Comparison of ENCODE assay signal across 10 cellular contexts in the genomic region with DNA sequence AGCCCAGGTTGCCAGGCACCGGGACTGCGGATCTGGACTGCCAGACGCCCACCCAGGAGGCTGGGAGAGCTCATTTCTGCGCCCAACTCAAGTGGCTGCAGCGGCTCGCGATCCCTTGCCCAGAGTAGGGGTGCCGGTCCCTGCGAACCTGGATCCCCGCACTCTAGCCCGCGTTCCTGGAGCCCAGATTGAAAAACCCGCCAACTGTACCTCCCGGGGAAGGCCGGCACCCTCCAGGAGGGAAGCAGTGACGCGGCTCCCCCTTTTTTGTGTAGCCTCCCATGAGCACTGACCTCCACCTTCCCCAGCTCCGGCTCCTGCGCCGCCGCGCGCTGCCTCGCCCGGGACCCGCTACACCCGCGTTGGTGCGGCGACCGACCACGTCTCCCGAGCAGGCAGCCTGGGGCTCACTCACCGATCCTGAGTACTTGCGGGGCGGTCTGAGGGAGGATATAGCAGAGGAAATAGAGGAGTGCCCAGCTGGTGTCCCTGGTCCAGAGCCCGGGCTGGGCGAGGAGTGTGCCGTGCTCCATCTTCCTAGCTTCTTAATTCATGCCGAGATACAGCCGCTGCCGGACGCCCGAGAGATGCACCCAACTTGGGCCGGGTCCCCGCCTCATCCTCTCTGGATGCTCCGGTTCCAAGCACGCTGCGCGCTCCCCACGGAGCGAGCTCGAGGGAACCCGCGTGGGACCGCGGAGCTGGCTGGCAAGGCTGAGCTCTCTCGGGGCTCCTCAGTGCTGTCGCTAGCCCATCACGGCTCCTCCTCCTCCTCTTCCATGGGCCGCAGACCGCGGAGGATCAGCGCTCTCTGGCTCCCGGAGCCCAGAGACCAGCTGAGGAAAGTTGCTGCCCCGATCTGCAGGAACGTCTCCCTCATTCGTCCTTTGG. TPM values are rescaled to one million over a fixed set of nuclear protein-coding genes. Genes with fewer than 3 reads are reported as not detected.
DNase-seq lines count a peak whose midpoint lies in the region; ATAC-seq and TF ChIP-seq lines count a peak whose summit lies in the region.
"Had no signal": no experiment of that assay in that cellular context is flagged by ENCODE, and none has a peak within 500 bp of the region (broad histone marks: within the 10 kb centered on the region; RNA-seq: fewer than 3 reads in every experiment).

No MANE protein-coding gene starts in this region.

- peaks cover 59% of the 10 kb centered on the region for H3K27me3 Mint-ChIP-seq in activated CD4-positive, alpha-beta T cell treated with anti-CD3 and anti-CD28 coated beads, Interleukin-2, amount 10 ng/mL, durations not matched to agents 7 days and 5 days
- peaks cover 38% of the 10 kb centered on the region for H3K27me3 Mint-ChIP-seq in activated CD4-positive, alpha-beta T cell treated with anti-CD3 and anti-CD28 coated beads, Interleukin-2, amount 10 ng/mL, durations not matched to agents 24 days and 14 days
- H3K27me3 Mint-ChIP-seq in chondrocyte (ENCODE audit: low read depth) = peaks cover 78% of the 10 kb centered on the region
- H3K27me3 Mint-ChIP-seq in T-helper 2 cell treated with Interferon-gamma antibody and Interleukin-4, amounts not matched to agents 5 μg/mL and 100 μg/mL, for 36 hours (ENCODE audit: low read depth) = peaks cover 36% of the 10 kb centered on the region
- peaks cover 0 to 3% (median 3%) of the 10 kb centered on the region in 3 donors for H3K27me3 Mint-ChIP-seq in immature natural killer cell (ENCODE audit: low read depth in 3 of 3)

- H3K9me3 ChIP-seq in upper lobe of left lung = no peaks in the 10 kb centered on the region

- peak overlapping the region; percentile 25 for H3K4me3 Mint-ChIP-seq in activated CD4-positive, alpha-beta T cell treated with anti-CD3 and anti-CD28 coated beads, Interleukin-2, amount 10 ng/mL, durations not matched to agents 7 days and 5 days
- H3K4me3 Mint-ChIP-seq in activated CD4-positive, alpha-beta T cell treated with anti-CD3 and anti-CD28 coated beads, Interleukin-2, amount 10 ng/mL, durations not matched to agents 24 days and 14 days = no peak overlapping the region
- peak overlapping the region; percentile 86 for H3K4me3 Mint-ChIP-seq in chondrocyte (ENCODE audit: unreplicated experiment)
- H3K4me3 Mint-ChIP-seq in T-helper 2 cell treated with Interferon-gamma antibody and Interleukin-4, amounts not matched to agents 5 μg/mL and 100 μg/mL, for 36 hours = no peak overlapping the region
- no peak overlapping the region for H3K4me3 Mint-ChIP-seq in immature natural killer cell

- peak overlapping the region in 2 of 4 donors; percentile 1 to 28 for H3K4me3 ChIP-seq in upper lobe of left lung

- TF ChIP-seq EP300 in upper lobe of left lung (IDR thresholded peaks at IDR 0.05) = no peak

- H3K4me1 Mint-ChIP-seq in activated CD4-positive, alpha-beta T cell treated with anti-CD3 and anti-CD28 coated beads, Interleukin-2, amount 10 ng/mL, durations not matched to agents 7 days and 5 days = peaks cover 4% of the 10 kb centered on the region
- H3K4me1 Mint-ChIP-seq in activated CD4-positive, alpha-beta T cell treated with anti-CD3 and anti-CD28 coated beads, Interleukin-2, amount 10 ng/mL, durations not matched to agents 24 days and 14 days = no peaks in the 10 kb centered on the region
- H3K4me1 Mint-ChIP-seq in chondrocyte (ENCODE audit: low read depth) (peaks cover 16% of the 10 kb centered on the region), immature natural killer cell (no peaks in the 10 kb centered on the region)
- H3K4me1 Mint-ChIP-seq in T-helper 2 cell treated with Interferon-gamma antibody and Interleukin-4, amounts not matched to agents 5 μg/mL and 100 μg/mL, for 36 hours (ENCODE audit: low read depth) = no peaks in the 10 kb centered on the region

- 3 to 6% methylated on average over 29 to 50 of the region's 68 CpGs for WGBS in upper lobe of left lung, 2 donors

- no peaks in the 10 kb centered on the region for H3K9me3 Mint-ChIP-seq in activated CD4-positive, alpha-beta T cell treated with anti-CD3 and anti-CD28 coated beads, Interleukin-2, amount 10 ng/mL, durations not matched to agents 7 days and 5 days
- peaks cover 4% of the 10 kb centered on the region for H3K9me3 Mint-ChIP-seq in activated CD4-positive, alpha-beta T cell treated with anti-CD3 and anti-CD28 coated beads, Interleukin-2, amount 10 ng/mL, durations not matched to agents 24 days and 14 days
- H3K9me3 Mint-ChIP-seq in chondrocyte (ENCODE audit: low read depth) (no peaks in the 10 kb centered on the region), immature natural killer cell (peaks cover 4 to 35% (median 16%) of the 10 kb centered on the region in 6 donors)
- no peaks in the 10 kb centered on the region for H3K9me3 Mint-ChIP-seq in T-helper 2 cell treated with Interferon-gamma antibody and Interleukin-4, amounts not matched to agents 5 μg/mL and 100 μg/mL, for 36 hours

- intact Hi-C loops in activated CD4-positive, alpha-beta T cell treated with anti-CD3 and anti-CD28 coated beads, Interleukin-2, amount 10 ng/mL, durations not matched to agents 24 days and 14 days (cut with micrococcal nuclease) = no loop called here

- H3K27me3 ChIP-seq in upper lobe of left lung = peaks cover 0 to 11% (median 0%) of the 10 kb centered on the region in 4 donors

- POLR2A ChIA-PET in activated CD4-positive, alpha-beta T cell treated with anti-CD3 and anti-CD28 coated beads, Interleukin-2, amount 10 ng/mL, durations not matched to agents 7 days and 5 days (lab: Charles Lee) = no interaction called here

- no peaks in the 10 kb centered on the region for H3K36me3 ChIP-seq in upper lobe of left lung

- H3K27ac Mint-ChIP-seq in activated CD4-positive, alpha-beta T cell treated with anti-CD3 and anti-CD28 coated beads, Interleukin-2, amount 10 ng/mL, durations not matched to agents 7 days and 5 days = no peak overlapping the region
- H3K27ac Mint-ChIP-seq in activated CD4-positive, alpha-beta T cell treated with anti-CD3 and anti-CD28 coated beads, Interleukin-2, amount 10 ng/mL, durations not matched to agents 24 days and 14 days = no peak overlapping the region
- H3K27ac Mint-ChIP-seq in chondrocyte (ENCODE audit: unreplicated experiment) = no peak overlapping the region
- no peak overlapping the region for H3K27ac Mint-ChIP-seq in T-helper 2 cell treated with Interferon-gamma antibody and Interleukin-4, amounts not matched to agents 5 μg/mL and 100 μg/mL, for 36 hours
- H3K27ac Mint-ChIP-seq in immature natural killer cell = peak overlapping the region in 1 of 6 donors; percentile 67

- H3K27ac ChIP-seq in upper lobe of left lung = no peak overlapping the region
- H3K27ac ChIP-seq: C4-2B had no signal

- no peak for DNase-seq in activated CD4-positive, alpha-beta T cell treated with anti-CD3 and anti-CD28 coated beads, Interleukin-2, amount 10 ng/mL, durations not matched to agents 7 days and 5 days
- DNase-seq in activated CD4-positive, alpha-beta T cell treated with anti-CD3 and anti-CD28 coated beads, Interleukin-2, amount 10 ng/mL, durations not matched to agents 24 days and 14 days = no peak
- DNase-seq in chondrocyte (ENCODE audit: low spot score) (no peak), left kidney (ENCODE audit: low read depth, low spot score) (peak; percentile 74), upper lobe of left lung (peak in 1 of 2 donors; percentile 78), immature natural killer cell (no peak)
- DNase-seq in T-helper 2 cell treated with Interferon-gamma antibody and Interleukin-4, amounts not matched to agents 5 μg/mL and 100 μg/mL, for 36 hours (ENCODE audit: low spot score) = no peak

- TF ChIP-seq POLR2A in upper lobe of left lung (IDR thresholded peaks at IDR 0.05) = no peak

- H3K36me3 Mint-ChIP-seq in activated CD4-positive, alpha-beta T cell treated with anti-CD3 and anti-CD28 coated beads, Interleukin-2, amount 10 ng/mL, durations not matched to agents 7 days and 5 days (ENCODE audit: low read depth) = peaks cover 2% of the 10 kb centered on the region
- H3K36me3 Mint-ChIP-seq in activated CD4-positive, alpha-beta T cell treated with anti-CD3 and anti-CD28 coated beads, Interleukin-2, amount 10 ng/mL, durations not matched to agents 24 days and 14 days (ENCODE audit: low read depth) = no peaks in the 10 kb centered on the region
- H3K36me3 Mint-ChIP-seq in chondrocyte (ENCODE audit: low read depth) (no peaks in the 10 kb centered on the region), immature natural killer cell (peaks cover 0 to 6% (median 3%) of the 10 kb centered on the region in 3 donors)
- no peaks in the 10 kb centered on the region for H3K36me3 Mint-ChIP-seq in T-helper 2 cell treated with Interferon-gamma antibody and Interleukin-4, amounts not matched to agents 5 μg/mL and 100 μg/mL, for 36 hours (ENCODE audit: low read depth)

- ATAC-seq in upper lobe of left lung (ENCODE audit: low FRiP score in 2 of 2) (peak; percentile 38 to 39), HG03460 (IDR thresholded peaks at IDR 0.05; ENCODE audit: unreplicated experiment) (no peak)

- TF ChIP-seq CTCF in chondrocyte (IDR thresholded peaks at IDR 0.05) (no peak), upper lobe of left lung (IDR thresholded peaks at IDR 0.05) (no peak)

- peaks cover 3 to 13% (median 7%) of the 10 kb centered on the region in 4 donors for H3K4me1 ChIP-seq in upper lobe of left lung

- CTCF ChIA-PET in activated CD4-positive, alpha-beta T cell treated with anti-CD3 and anti-CD28 coated beads, Interleukin-2, amount 10 ng/mL, durations not matched to agents 7 days and 5 days (lab: Charles Lee) = no interaction called here

RNA-seq across cellular contexts. Expression of a gene that starts 0.6 kb away (rescaled TPM):
- not detected for total RNA-seq in activated CD4-positive, alpha-beta T cell treated with anti-CD3 and anti-CD28 coated beads, Interleukin-2, amount 10 ng/mL, durations not matched to agents 7 days and 5 days
- not detected in 2 replicates for total RNA-seq in activated CD4-positive, alpha-beta T cell treated with anti-CD3 and anti-CD28 coated beads, Interleukin-2, amount 10 ng/mL, durations not matched to agents 24 days and 14 days
- total RNA-seq in chondrocyte (0.24 to 1.4 TPM (median 1.2 TPM) in 3 replicates), upper lobe of left lung (under 1 TPM in 1 of 6 donors, not detected in 5; 0.15 TPM)
- polyA plus RNA-seq in immature natural killer cell = not detected
- total RNA-seq: RPMI7951 had no signal

Comparison
In these comparisons a context has a peak if more than half of its experiments do, and no peak if none do; other contexts are left out.
1. H3K4me3 Mint-ChIP-seq: peak in activated CD4-positive, alpha-beta T cell treated with anti-CD3 and anti-CD28 coated beads, Interleukin-2, amount 10 ng/mL, durations not matched to agents 7 days and 5 days (single experiment) and chondrocyte (single experiment); none in activated CD4-positive, alpha-beta T cell treated with anti-CD3 and anti-CD28 coated beads, Interleukin-2, amount 10 ng/mL, durations not matched to agents 24 days and 14 days (single experiment), T-helper 2 cell treated with Interferon-gamma antibody and Interleukin-4, amounts not matched to agents 5 μg/mL and 100 μg/mL, for 36 hours (single experiment) and immature natural killer cell (0 of 5).